Comparison of ENCODE assay signal across 8 cellular contexts in the genomic region with DNA sequence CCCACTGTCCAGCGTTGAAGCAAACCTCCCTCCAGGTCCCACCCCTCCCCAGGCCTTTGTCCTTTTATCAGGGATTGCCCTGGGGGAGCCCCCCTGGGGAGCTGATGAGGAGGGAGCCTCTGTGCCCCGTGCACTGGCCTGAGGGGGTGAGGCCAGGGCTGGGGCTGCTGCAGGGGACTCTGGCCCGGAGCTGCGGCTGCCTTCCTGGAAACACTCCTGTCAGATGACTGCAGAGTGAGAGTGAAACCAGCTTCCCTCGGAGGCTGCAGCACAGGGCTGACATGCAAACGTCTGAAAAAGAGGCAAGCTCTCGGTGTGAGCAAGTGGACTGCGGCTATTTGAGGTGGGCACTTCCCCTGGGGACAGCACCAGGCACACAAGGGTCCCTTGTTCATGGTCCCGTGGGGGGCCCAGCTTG. TPM values are rescaled to one million over a fixed set of nuclear protein-coding genes. Genes with fewer than 3 reads are reported as not detected.
A peak's percentile ranks its signal among the peaks of the same experiment; 100 is the strongest.
DNase-seq lines count a peak whose midpoint lies in the region; ATAC-seq, FAIRE-seq and TF ChIP-seq lines count a peak whose summit lies in the region.

No MANE protein-coding gene starts in this region.

- H3K4me3 ChIP-seq in CD4-positive, CD25-positive, alpha-beta regulatory T cell (ENCODE audit: low read depth, low read length), result peak overlapping the region; percentile 64
- H3K4me3 ChIP-seq in keratinocyte (ENCODE audit: control insufficient read depth in 2 of 3, extremely low read depth in 1 of 3, insufficient read depth in 2 of 3, low read depth in 1 of 3, low read length in 3 of 3), result peak overlapping the region in 1 of 3 experiments; percentile 54

- H3K27me3 ChIP-seq in CD4-positive, CD25-positive, alpha-beta regulatory T cell (ENCODE audit: control insufficient read depth, insufficient read depth, low read length), result no peaks in the 10 kb centered on the region
- no peaks in the 10 kb centered on the region for H3K27me3 ChIP-seq in keratinocyte (ENCODE audit: control insufficient read depth, extremely low read depth, insufficient read depth, low read length)

- peak overlapping the region; percentile 73 to 84 (median 74) for H3K27ac Mint-ChIP-seq in CD4-positive, CD25-positive, alpha-beta regulatory T cell
- peak overlapping the region; percentile 93 for H3K27ac Mint-ChIP-seq in activated CD8-positive, alpha-beta T cell treated with anti-CD3 and anti-CD28 coated beads, Interleukin-2, amount 10 ng/mL, durations not matched to agents 7 days and 5 days
- H3K27ac Mint-ChIP-seq in stimulated activated naive B cell treated with anti-CD40 and anti-IgM and Interleukin-4, amounts not matched to agents 10 μg/mL and 1 μg/mL and 100 μg/mL, for 72 hours, result peak overlapping the region; percentile 95

- dilution Hi-C loops in keratinocyte (cut with MboI; ENCODE audit: extremely low pct_ligation_motif_present, low sequenced_read_pairs), result no loop called here

- H3K36me3 ChIP-seq in CD4-positive, CD25-positive, alpha-beta regulatory T cell (ENCODE audit: control insufficient read depth, insufficient read depth, low read length), result no peaks in the 10 kb centered on the region
- no peaks in the 10 kb centered on the region for H3K36me3 ChIP-seq in keratinocyte (ENCODE audit: control insufficient read depth in 2 of 2, extremely low read depth in 1 of 2, insufficient read depth in 2 of 2, low read length in 2 of 2)

- no peaks in the 10 kb centered on the region for H3K36me3 Mint-ChIP-seq in CD4-positive, CD25-positive, alpha-beta regulatory T cell
- peaks cover 8% of the 10 kb centered on the region for H3K36me3 Mint-ChIP-seq in activated CD8-positive, alpha-beta T cell treated with anti-CD3 and anti-CD28 coated beads, Interleukin-2, amount 10 ng/mL, durations not matched to agents 7 days and 5 days (ENCODE audit: low read depth)
- H3K36me3 Mint-ChIP-seq in stimulated activated naive B cell treated with anti-CD40 and anti-IgM and Interleukin-4, amounts not matched to agents 10 μg/mL and 1 μg/mL and 100 μg/mL, for 72 hours, result peaks cover 8 to 19% of the 10 kb centered on the region in 2 donors

- no peak for FAIRE-seq in keratinocyte (lab: Jason Lieb, UNC)

- H3K27ac ChIP-seq in CD4-positive, CD25-positive, alpha-beta regulatory T cell (ENCODE audit: insufficient read depth, low read length, poor library complexity, severe bottlenecking), result peak overlapping the region; percentile 91
- peak overlapping the region; percentile 43 for H3K27ac ChIP-seq in keratinocyte (ENCODE audit: control insufficient read depth, insufficient read depth, low read length)

- H3K4me1 ChIP-seq in CD4-positive, CD25-positive, alpha-beta regulatory T cell (ENCODE audit: control insufficient read depth, insufficient read depth, low read length, poor library complexity, severe bottlenecking), result peaks cover 34% of the 10 kb centered on the region
- peaks cover 21% of the 10 kb centered on the region for H3K4me1 ChIP-seq in keratinocyte (ENCODE audit: control insufficient read depth, extremely low read depth, insufficient read depth, low read length)

- H3K9me3 Mint-ChIP-seq in CD4-positive, CD25-positive, alpha-beta regulatory T cell, result peaks cover 0 to 2% (median 0%) of the 10 kb centered on the region in 7 donors
- H3K9me3 Mint-ChIP-seq in activated CD8-positive, alpha-beta T cell treated with anti-CD3 and anti-CD28 coated beads, Interleukin-2, amount 10 ng/mL, durations not matched to agents 7 days and 5 days (ENCODE audit: insufficient read depth), result no peaks in the 10 kb centered on the region
- peaks cover 0 to 2% of the 10 kb centered on the region in 2 donors for H3K9me3 Mint-ChIP-seq in stimulated activated naive B cell treated with anti-CD40 and anti-IgM and Interleukin-4, amounts not matched to agents 10 μg/mL and 1 μg/mL and 100 μg/mL, for 72 hours

- peak overlapping the region; percentile 77 to 93 (median 84) for H3K4me3 Mint-ChIP-seq in CD4-positive, CD25-positive, alpha-beta regulatory T cell
- peak overlapping the region; percentile 77 for H3K4me3 Mint-ChIP-seq in activated CD8-positive, alpha-beta T cell treated with anti-CD3 and anti-CD28 coated beads, Interleukin-2, amount 10 ng/mL, durations not matched to agents 7 days and 5 days
- peak overlapping the region; percentile 86 to 88 for H3K4me3 Mint-ChIP-seq in stimulated activated naive B cell treated with anti-CD40 and anti-IgM and Interleukin-4, amounts not matched to agents 10 μg/mL and 1 μg/mL and 100 μg/mL, for 72 hours

- no peaks in the 10 kb centered on the region for H3K9me3 ChIP-seq in CD4-positive, CD25-positive, alpha-beta regulatory T cell (ENCODE audit: control insufficient read depth in 2 of 2, low read length in 2 of 2)
- no peaks in the 10 kb centered on the region for H3K9me3 ChIP-seq in keratinocyte (ENCODE audit: control insufficient read depth, low read depth, low read length)

- CTCF ChIA-PET in activated CD8-positive, alpha-beta T cell treated with anti-CD3 and anti-CD28 coated beads, Interleukin-2, amount 10 ng/mL, durations not matched to agents 7 days and 5 days (lab: Charles Lee), result interaction anchor here (0.7 to 3.0 kb wide), 12 partner anchors 12 to 188 kb away, joined by 3 to 21 read pairs (median 4); a partner anchor contains a TSS

- peaks cover 2% of the 10 kb centered on the region for H3K79me2 ChIP-seq in keratinocyte (ENCODE audit: control insufficient read depth, insufficient read depth, low read length)

- no peaks in the 10 kb centered on the region for H3K9me1 ChIP-seq in keratinocyte (ENCODE audit: control insufficient read depth, extremely low read depth, insufficient read depth, low read length)

- H2AFZ ChIP-seq in keratinocyte (ENCODE audit: control insufficient read depth, low read length), result peak overlapping the region; percentile 83

- H3K9ac ChIP-seq in keratinocyte (ENCODE audit: control insufficient read depth, extremely low read depth, insufficient read depth, low read length), result peak overlapping the region; percentile 66

- no peak for ATAC-seq in CD4-positive, CD25-positive, alpha-beta regulatory T cell (ENCODE audit: low read depth in 2 of 2)
- ATAC-seq in HG02610 (IDR thresholded peaks at IDR 0.05; ENCODE audit: unreplicated experiment) (peak; percentile 36), HG02973 (IDR thresholded peaks at IDR 0.05; ENCODE audit: unreplicated experiment) (no peak)
- ATAC-seq in activated CD8-positive, alpha-beta T cell treated with anti-CD3 and anti-CD28 coated beads, Interleukin-2, amount 10 ng/mL, durations not matched to agents 7 days and 5 days, result peak; percentile 33
- peak; percentile 55 to 60 for ATAC-seq in stimulated activated naive B cell treated with anti-CD40 and anti-IgM and Interleukin-4, amounts not matched to agents 10 μg/mL and 1 μg/mL and 100 μg/mL, for 72 hours (replicated peaks)

- H3K4me2 ChIP-seq in keratinocyte (ENCODE audit: control insufficient read depth, extremely low read depth, insufficient read depth, low read depth, low read length), result peak overlapping the region; percentile 86

- POLR2A ChIA-PET in activated CD8-positive, alpha-beta T cell treated with anti-CD3 and anti-CD28 coated beads, Interleukin-2, amount 10 ng/mL, durations not matched to agents 7 days and 5 days (lab: Charles Lee), result interaction anchor here (0.7 to 2.2 kb wide), 13 partner anchors 8 to 359 kb away, joined by 3 to 15 read pairs (median 3); a partner anchor contains a TSS

- H3K4me1 Mint-ChIP-seq in CD4-positive, CD25-positive, alpha-beta regulatory T cell, result peaks cover 0 to 29% (median 11%) of the 10 kb centered on the region in 4 donors
- H3K4me1 Mint-ChIP-seq in activated CD8-positive, alpha-beta T cell treated with anti-CD3 and anti-CD28 coated beads, Interleukin-2, amount 10 ng/mL, durations not matched to agents 7 days and 5 days (ENCODE audit: low read depth), result peaks cover 49% of the 10 kb centered on the region
- H3K4me1 Mint-ChIP-seq in stimulated activated naive B cell treated with anti-CD40 and anti-IgM and Interleukin-4, amounts not matched to agents 10 μg/mL and 1 μg/mL and 100 μg/mL, for 72 hours, result peaks cover 26 to 45% of the 10 kb centered on the region in 2 donors

- H3K27me3 Mint-ChIP-seq in CD4-positive, CD25-positive, alpha-beta regulatory T cell, result no peaks in the 10 kb centered on the region
- H3K27me3 Mint-ChIP-seq in activated CD8-positive, alpha-beta T cell treated with anti-CD3 and anti-CD28 coated beads, Interleukin-2, amount 10 ng/mL, durations not matched to agents 7 days and 5 days (ENCODE audit: low read depth), result no peaks in the 10 kb centered on the region
- H3K27me3 Mint-ChIP-seq in stimulated activated naive B cell treated with anti-CD40 and anti-IgM and Interleukin-4, amounts not matched to agents 10 μg/mL and 1 μg/mL and 100 μg/mL, for 72 hours, result no peaks in the 10 kb centered on the region

- peak in 1 of 3 donors; percentile 83 for DNase-seq in CD4-positive, CD25-positive, alpha-beta regulatory T cell
- DNase-seq in activated CD8-positive, alpha-beta T cell treated with anti-CD3 and anti-CD28 coated beads, Interleukin-2, amount 10 ng/mL, durations not matched to agents 7 days and 5 days, result peak; percentile 79
- no peak for DNase-seq in keratinocyte (ENCODE audit: low read depth, low spot score)
- DNase-seq in stimulated activated naive B cell treated with anti-CD40 and anti-IgM and Interleukin-4, amounts not matched to agents 10 μg/mL and 1 μg/mL and 100 μg/mL, for 72 hours, result peak; percentile 68
- no peak for DNase-seq in activated gamma-delta T cell (lab: John Stamatoyannopoulos, UW)
- no peak for DNase-seq in NCI-H510A treated with DMSO at 0.1 percent for 48 hours (lab: John Stamatoyannopoulos, UW)

- TF ChIP-seq CTCF in keratinocyte (optimal IDR thresholded peaks at IDR 0.05 in 1 of 3, IDR thresholded peaks at IDR 0.05 in 1 of 3, conservative IDR thresholded peaks at IDR 0.05 in 1 of 3; ENCODE audit: extremely low read depth in 1 of 3, insufficient read depth in 2 of 3, low read length in 3 of 3), result no peak

- H4K20me1 ChIP-seq in keratinocyte (ENCODE audit: control insufficient read depth, extremely low read depth, insufficient read depth, low read length), result no peaks in the 10 kb centered on the region

RNA-seq across cellular contexts. Expression of a gene that starts 4.6 kb away (rescaled TPM):
- 28.6 TPM for total RNA-seq in CD4-positive, CD25-positive, alpha-beta regulatory T cell
- polyA plus RNA-seq in CD4-positive, CD25-positive, alpha-beta regulatory T cell, result 10 to 100 TPM; 11.0 to 23.0 (median 15.6) TPM
- 10 to 100 TPM; 48.5 to 57.2 TPM for total RNA-seq in activated CD8-positive, alpha-beta T cell treated with anti-CD3 and anti-CD28 coated beads, Interleukin-2, amount 10 ng/mL, durations not matched to agents 7 days and 5 days
- polyA plus RNA-seq in keratinocyte, result 9.9 to 12.9 TPM (median 10.6 TPM) in 3 replicates
- polyA plus RNA-seq in keratinocyte (2011; ENCODE audit: low read depth), result 5.1 TPM
- 4.8 and 7.9 TPM in 2 replicates for polyA plus RNA-seq in keratinocyte (2011; cell fraction: cytosol; rRNA removed)
- polyA plus RNA-seq in keratinocyte (2011; cell fraction: nucleus; rRNA removed), result 15.2 and 19.4 TPM in 2 replicates
- polyA plus RNA-seq in keratinocyte (2012; ENCODE audit: low replicate concordance), result 6.5 and 14.0 TPM in 2 replicates
- polyA minus RNA-seq in keratinocyte, result 9.4 to 19.4 TPM (median 10.7 TPM) in 3 replicates
- polyA minus RNA-seq in keratinocyte (2011; cell fraction: cytosol; rRNA and poly(A)+ RNA removed), result 14.6 TPM
- polyA minus RNA-seq in keratinocyte (2011; cell fraction: nucleus; rRNA and poly(A)+ RNA removed), result 9.9 and 14.0 TPM in 2 replicates

RNA-seq across cellular contexts. Expression of a gene that starts 15.6 kb away (rescaled TPM):
- total RNA-seq in CD4-positive, CD25-positive, alpha-beta regulatory T cell, result 219 TPM
- 100 to 1,000 TPM; 297 to 398 (median 339) TPM for polyA plus RNA-seq in CD4-positive, CD25-positive, alpha-beta regulatory T cell
- total RNA-seq in activated CD8-positive, alpha-beta T cell treated with anti-CD3 and anti-CD28 coated beads, Interleukin-2, amount 10 ng/mL, durations not matched to agents 7 days and 5 days, result 100 to 1,000 TPM; 279 to 310 TPM
- polyA plus RNA-seq in keratinocyte, result 329 to 354 TPM (median 343 TPM) in 3 replicates
- 473 TPM for polyA plus RNA-seq in keratinocyte (2011; ENCODE audit: low read depth)
- 240 and 419 TPM in 2 replicates for polyA plus RNA-seq in keratinocyte (2011; cell fraction: cytosol; rRNA removed)
- 203 and 230 TPM in 2 replicates for polyA plus RNA-seq in keratinocyte (2011; cell fraction: nucleus; rRNA removed)
- 312 and 449 TPM in 2 replicates for polyA plus RNA-seq in keratinocyte (2012; ENCODE audit: low replicate concordance)
- polyA minus RNA-seq in keratinocyte, result 58.7 to 147 TPM (median 109 TPM) in 3 replicates
- polyA minus RNA-seq in keratinocyte (2011; cell fraction: cytosol; rRNA and poly(A)+ RNA removed), result 239 TPM
- 51.2 and 54.6 TPM in 2 replicates for polyA minus RNA-seq in keratinocyte (2011; cell fraction: nucleus; rRNA and poly(A)+ RNA removed)

RNA-seq across cellular contexts. Expression of a gene that starts 29.6 kb away (rescaled TPM):
- 2.7 TPM for total RNA-seq in CD4-positive, CD25-positive, alpha-beta regulatory T cell
- polyA plus RNA-seq in CD4-positive, CD25-positive, alpha-beta regulatory T cell, result under 1 TPM in 1 of 4 donors, not detected in 3; 0.30 TPM
- 10 to 100 TPM; 14.7 to 15.8 TPM for total RNA-seq in activated CD8-positive, alpha-beta T cell treated with anti-CD3 and anti-CD28 coated beads, Interleukin-2, amount 10 ng/mL, durations not matched to agents 7 days and 5 days
- polyA plus RNA-seq in keratinocyte, result 0.49 to 0.82 TPM (median 0.62 TPM) in 3 replicates
- polyA plus RNA-seq in keratinocyte (2011; ENCODE audit: low read depth), result 0.42 TPM
- polyA plus RNA-seq in keratinocyte (2011; cell fraction: cytosol; rRNA removed), result 0.11 and 0.18 TPM in 2 replicates
- polyA plus RNA-seq in keratinocyte (2011; cell fraction: nucleus; rRNA removed), result 4.4 and 6.0 TPM in 2 replicates
- 1.1 and 1.6 TPM in 2 replicates for polyA plus RNA-seq in keratinocyte (2012; ENCODE audit: low replicate concordance)
- polyA minus RNA-seq in keratinocyte, result 0.10 to 0.35 TPM (median 0.16 TPM) in 3 replicates
- not detected for polyA minus RNA-seq in keratinocyte (2011; cell fraction: cytosol; rRNA and poly(A)+ RNA removed)
- polyA minus RNA-seq in keratinocyte (2011; cell fraction: nucleus; rRNA and poly(A)+ RNA removed), result 0.63 and 0.85 TPM in 2 replicates

RNA-seq across cellular contexts. Expression of a gene that starts 32.5 kb away (rescaled TPM):
- 33.7 TPM for total RNA-seq in CD4-positive, CD25-positive, alpha-beta regulatory T cell
- polyA plus RNA-seq in CD4-positive, CD25-positive, alpha-beta regulatory T cell, result 10 to 100 TPM; 65.4 to 95.8 (median 80.3) TPM
- 100 to 1,000 TPM; 108 to 119 TPM for total RNA-seq in activated CD8-positive, alpha-beta T cell treated with anti-CD3 and anti-CD28 coated beads, Interleukin-2, amount 10 ng/mL, durations not matched to agents 7 days and 5 days
- polyA plus RNA-seq in keratinocyte, result 68.8 to 113 TPM (median 97.9 TPM) in 3 replicates
- 110 TPM for polyA plus RNA-seq in keratinocyte (2011; ENCODE audit: low read depth)
- polyA plus RNA-seq in keratinocyte (2011; cell fraction: cytosol; rRNA removed), result 52.2 and 121 TPM in 2 replicates
- polyA plus RNA-seq in keratinocyte (2011; cell fraction: nucleus; rRNA removed), result 45.1 and 48.6 TPM in 2 replicates
- polyA plus RNA-seq in keratinocyte (2012; ENCODE audit: low replicate concordance), result 88.4 and 108 TPM in 2 replicates
- polyA minus RNA-seq in keratinocyte, result 16.0 to 25.6 TPM (median 24.3 TPM) in 3 replicates
- 68.1 TPM for polyA minus RNA-seq in keratinocyte (2011; cell fraction: cytosol; rRNA and poly(A)+ RNA removed)
- polyA minus RNA-seq in keratinocyte (2011; cell fraction: nucleus; rRNA and poly(A)+ RNA removed), result 11.7 and 12.6 TPM in 2 replicates

RNA-seq across cellular contexts. Expression of a gene that starts 39.4 kb away (rescaled TPM):
- total RNA-seq in CD4-positive, CD25-positive, alpha-beta regulatory T cell, result 4.3 TPM
- under 1 TPM in 2 of 4 donors, not detected in 2; 0.10 to 0.11 TPM for polyA plus RNA-seq in CD4-positive, CD25-positive, alpha-beta regulatory T cell
- total RNA-seq in activated CD8-positive, alpha-beta T cell treated with anti-CD3 and anti-CD28 coated beads, Interleukin-2, amount 10 ng/mL, durations not matched to agents 7 days and 5 days, result 1 to 10 TPM; 5.3 to 5.6 TPM
- 0.10 to 0.21 TPM (median 0.12 TPM) in 3 replicates for polyA plus RNA-seq in keratinocyte
- polyA plus RNA-seq in keratinocyte (2011; ENCODE audit: low read depth), result 0.29 TPM
- 0.01 and 0.08 TPM in 2 replicates for polyA plus RNA-seq in keratinocyte (2011; cell fraction: cytosol; rRNA removed)
- polyA plus RNA-seq in keratinocyte (2011; cell fraction: nucleus; rRNA removed), result 0.92 and 0.93 TPM in 2 replicates
- polyA plus RNA-seq in keratinocyte (2012; ENCODE audit: low replicate concordance), result 0.41 and 0.79 TPM in 2 replicates
- not detected in 3 replicates for polyA minus RNA-seq in keratinocyte
- polyA minus RNA-seq in keratinocyte (2011; cell fraction: cytosol; rRNA and poly(A)+ RNA removed), result not detected
- polyA minus RNA-seq in keratinocyte (2011; cell fraction: nucleus; rRNA and poly(A)+ RNA removed), result 0.16 and 0.42 TPM in 2 replicates

Comparison
In these comparisons a context has a peak if more than half of its experiments do, and no peak if none do; other contexts are left out.
1. ATAC-seq: peak in HG02610 (single experiment), activated CD8-positive, alpha-beta T cell treated with anti-CD3 and anti-CD28 coated beads, Interleukin-2, amount 10 ng/mL, durations not matched to agents 7 days and 5 days (single experiment) and stimulated activated naive B cell treated with anti-CD40 and anti-IgM and Interleukin-4, amounts not matched to agents 10 μg/mL and 1 μg/mL and 100 μg/mL, for 72 hours (2 of 2); none in CD4-positive, CD25-positive, alpha-beta regulatory T cell (0 of 2) and HG02973 (single experiment).
2. DNase-seq: peak in activated CD8-positive, alpha-beta T cell treated with anti-CD3 and anti-CD28 coated beads, Interleukin-2, amount 10 ng/mL, durations not matched to agents 7 days and 5 days (single experiment) and stimulated activated naive B cell treated with anti-CD40 and anti-IgM and Interleukin-4, amounts not matched to agents 10 μg/mL and 1 μg/mL and 100 μg/mL, for 72 hours (single experiment); none in keratinocyte (single experiment), activated gamma-delta T cell (single experiment) and NCI-H510A treated with DMSO at 0.1 percent for 48 hours (single experiment).
3. Peak in every context shown above with its lines, with median percentiles within 50 percentile points of each other: H3K27ac Mint-ChIP-seq and H3K4me3 Mint-ChIP-seq.